Comparison of ENCODE assay signal across 1 cellular context in genomic region chr2:219501849-219502248, GRCh38.
TF ChIP-seq lines count a peak whose summit lies in the region.

No MANE protein-coding gene starts in this region.

TF ChIP-seq in HepG2, 621 proteins besides CTCF, POLR2A, EP300 and RAD21:
- TF ChIP-seq SMC3 (IDR thresholded peaks at IDR 0.05; ENCODE audit: low read length), result no peak
- TF ChIP-seq AGO2 (optimal IDR thresholded peaks at IDR 0.05; ENCODE audit: low read depth, low read length), result peak; percentile 38
